27 cellular contexts compared by ENCODE assay signal in genomic region chrX:72071213-72071612, GRCh38.
"Had no signal": no experiment of that assay in that cellular context is flagged by ENCODE, and none has a peak within 500 bp of the region (broad histone marks: within the 10 kb centered on the region; RNA-seq: fewer than 3 reads in every experiment).

No MANE protein-coding gene starts in this region.

- H3K9me3 ChIP-seq: colonic mucosa, esophagus squamous epithelium, gastrocnemius medialis, heart right ventricle, left lung, lower lobe of right lung had no signal

- H3K9me3 Mint-ChIP-seq: dendritic cell treated with granulocyte-macrophage colony-stimulating factor and Interleukin-4, amounts not matched to agents 40 ng/mL and 50 ng/mL, for 4 days; effector memory CD8-positive, alpha-beta T cell; naive thymus-derived CD8-positive, alpha-beta T cell had no signal

- H3K4me3 Mint-ChIP-seq: dendritic cell treated with granulocyte-macrophage colony-stimulating factor and Interleukin-4, amounts not matched to agents 40 ng/mL and 50 ng/mL, for 4 days; effector memory CD8-positive, alpha-beta T cell; endodermal cell; naive thymus-derived CD8-positive, alpha-beta T cell had no signal

- FAIRE-seq: endometrium, islet of Langerhans, keratinocyte had no signal

- H3K36me3 ChIP-seq: colonic mucosa, esophagus squamous epithelium, gastrocnemius medialis, heart right ventricle, left lung, lower lobe of right lung had no signal

- H3K36me3 Mint-ChIP-seq: mesothelial cell of epicardium; naive thymus-derived CD8-positive, alpha-beta T cell had no signal

- H3K4me3 ChIP-seq: colonic mucosa, esophagus squamous epithelium, gastrocnemius medialis, heart right ventricle, left lung, lower lobe of right lung had no signal

- H3K27ac ChIP-seq: colonic mucosa, epithelial cell of prostate, esophagus squamous epithelium, gastrocnemius medialis, heart right ventricle, left lung, lower lobe of right lung had no signal

- H3K4me1 ChIP-seq: colonic mucosa, gastrocnemius medialis, left lung, lower lobe of right lung had no signal

- DNase-seq: colonic mucosa; cortex of kidney; effector CD8-positive, alpha-beta T cell; effector memory CD8-positive, alpha-beta T cell; endodermal cell; erythroblast; esophagus squamous epithelium; foreskin fibroblast; foreskin melanocyte; gastrocnemius medialis; glutamatergic neuron; head of caudate nucleus; heart right ventricle; hippocampal formation; left cardiac atrium; left lung; left ventricle myocardium superior; lower lobe of right lung; mesenchymal stem cell; naive thymus-derived CD8-positive, alpha-beta T cell had no signal

- H3K27ac Mint-ChIP-seq: dendritic cell treated with granulocyte-macrophage colony-stimulating factor and Interleukin-4, amounts not matched to agents 40 ng/mL and 50 ng/mL, for 4 days; effector memory CD8-positive, alpha-beta T cell; endodermal cell; mesothelial cell of epicardium had no signal

- ATAC-seq: effector memory CD8-positive, alpha-beta T cell; esophagus mucosa; gastrocnemius medialis; heart right ventricle; left cardiac atrium; left lung; left ventricle myocardium superior; lower lobe of right lung; naive thymus-derived CD8-positive, alpha-beta T cell had no signal
